ENCODE assay signal across 1 cellular context in genomic region chr14:94394025-94394493, GRCh38.
A peak's percentile ranks its signal among the peaks of the same experiment; 100 is the strongest.
TF ChIP-seq lines count a peak whose summit lies in the region.

No MANE protein-coding gene starts in this region.

TF ChIP-seq in HepG2, 621 proteins besides CTCF, POLR2A, EP300 and RAD21 (continued from another document and continues in another):
- TF ChIP-seq ZNF280B (CRISPR knock-in tag; IDR thresholded peaks at IDR 0.05; ENCODE audit: borderline replicate concordance) (no peak), ZBTB1 (CRISPR knock-in tag; IDR thresholded peaks at IDR 0.05; ENCODE audit: borderline replicate concordance) (no peak), ZNF30 (CRISPR knock-in tag; IDR thresholded peaks at IDR 0.05) (no peak), SP4 (CRISPR knock-in tag; IDR thresholded peaks at IDR 0.05) (peak; percentile 64; the same call in 1 of the 2 replicates), STAG1 (CRISPR knock-in tag; IDR thresholded peaks at IDR 0.05) (no peak), ZNF589 (CRISPR knock-in tag; conservative IDR thresholded peaks at IDR 0.05) (no peak), HBP1 (CRISPR knock-in tag; IDR thresholded peaks at IDR 0.05; ENCODE audit: low read depth) (no peak), ZFP36 (IDR thresholded peaks at IDR 0.05; ENCODE audit: borderline replicate concordance, low read depth, low read length, partially characterized antibody) (no peak), TARDBP (CRISPR knock-in tag; IDR thresholded peaks at IDR 0.05) (peak; percentile 60; the same call in 1 of the 2 replicates), TEAD3 (CRISPR knock-in tag; optimal IDR thresholded peaks at IDR 0.05; ENCODE audit: borderline replicate concordance) (peak; percentile 73), ARID4A (CRISPR knock-in tag; IDR thresholded peaks at IDR 0.05; ENCODE audit: borderline replicate concordance) (peak; percentile 50; the same call in 1 of the 2 replicates), ZNF720 (CRISPR knock-in tag; IDR thresholded peaks at IDR 0.05) (no peak), NFIC (IDR thresholded peaks at IDR 0.05; ENCODE audit: low read length) (0 out of 2 replicates have a peak, but pooled peaks have one; percentile 27), ZNF784 (CRISPR knock-in tag; IDR thresholded peaks at IDR 0.05; ENCODE audit: borderline replicate concordance) (no peak), LCORL (IDR thresholded peaks at IDR 0.05) (no peak), LCORL (CRISPR knock-in tag; IDR thresholded peaks at IDR 0.05) (no peak), NFIB (CRISPR knock-in tag; IDR thresholded peaks at IDR 0.05; ENCODE audit: borderline replicate concordance) (no peak), MAZ (IDR thresholded peaks at IDR 0.05; ENCODE audit: borderline replicate concordance, low read depth, low read length) (no peak), MAZ (CRISPR knock-in tag; IDR thresholded peaks at IDR 0.05; ENCODE audit: low read depth) (no peak), RBM22 (optimal IDR thresholded peaks at IDR 0.05; ENCODE audit: low read length) (no peak), JUND (CRISPR knock-in tag; IDR thresholded peaks at IDR 0.05) (no peak), SNAPC4 (CRISPR knock-in tag; IDR thresholded peaks at IDR 0.05) (no peak), ZBTB21 (CRISPR knock-in tag; IDR thresholded peaks at IDR 0.05) (no peak), CERS6 (CRISPR knock-in tag; IDR thresholded peaks at IDR 0.05) (no peak), IKZF5 (CRISPR knock-in tag; IDR thresholded peaks at IDR 0.05) (no peak), NCOA1 (CRISPR knock-in tag; IDR thresholded peaks at IDR 0.05) (no peak), SMAD1 (CRISPR knock-in tag; IDR thresholded peaks at IDR 0.05; ENCODE audit: borderline replicate concordance, low read depth) (no peak), ZFAT (CRISPR knock-in tag; conservative IDR thresholded peaks at IDR 0.05) (no peak), XBP1 (CRISPR knock-in tag; IDR thresholded peaks at IDR 0.05) (no peak), MTERF4 (CRISPR knock-in tag; IDR thresholded peaks at IDR 0.05) (no peak), KDM3A (CRISPR knock-in tag; IDR thresholded peaks at IDR 0.05; ENCODE audit: low read depth) (no peak), ERF (CRISPR knock-in tag; IDR thresholded peaks at IDR 0.05) (0 out of 2 replicates have a peak, but pooled peaks have one; percentile 50), ZNF281 (CRISPR knock-in tag; IDR thresholded peaks at IDR 0.05; ENCODE audit: borderline replicate concordance) (no peak), SMARCE1 (IDR thresholded peaks at IDR 0.05; ENCODE audit: borderline replicate concordance) (no peak), GMEB1 (CRISPR knock-in tag; IDR thresholded peaks at IDR 0.05; ENCODE audit: borderline replicate concordance) (no peak), ZNF570 (CRISPR knock-in tag; IDR thresholded peaks at IDR 0.05; ENCODE audit: borderline replicate concordance) (no peak), CC2D1A (CRISPR knock-in tag; IDR thresholded peaks at IDR 0.05) (no peak), MLX (CRISPR knock-in tag; IDR thresholded peaks at IDR 0.05) (no peak), RARA (CRISPR knock-in tag; IDR thresholded peaks at IDR 0.05) (no peak; the same call in 1 of the 2 replicates)
